Comparison of ENCODE assay signal across 1 cellular context in genomic region chr1:22025368-22026154, GRCh38.
TF ChIP-seq lines count a peak whose summit lies in the region.

No MANE protein-coding gene starts in this region.

TF ChIP-seq in SK-N-SH, 30 proteins besides CTCF, POLR2A, EP300 and RAD21 (continued from another document):
- TF ChIP-seq NRF1 (IDR thresholded peaks at IDR 0.05; ENCODE audit: low read depth, low read length) (no peak), POLR2AphosphoS5 (IDR thresholded peaks at IDR 0.05; ENCODE audit: low read depth, low read length) (peak; percentile 93), REST (IDR thresholded peaks at IDR 0.05; ENCODE audit: low read depth, low read length) (0 out of 2 replicates have a peak, but pooled peaks have one; percentile 13), ZBTB33 (IDR thresholded peaks at IDR 0.05; ENCODE audit: borderline replicate concordance, low read depth) (0 out of 2 replicates have a peak, but pooled peaks have one; percentile 53), TCF12 (IDR thresholded peaks at IDR 0.05) (no peak), FOXJ3 (CRISPR knock-in tag; IDR thresholded peaks at IDR 0.05) (no peak), FOXM1 (IDR thresholded peaks at IDR 0.05; ENCODE audit: low read depth) (no peak), TEAD4 (IDR thresholded peaks at IDR 0.05; ENCODE audit: borderline replicate concordance, insufficient read depth) (no peak), JUND (IDR thresholded peaks at IDR 0.05) (peak; percentile 73)
